Comparison of ENCODE assay signal across 11 cellular contexts in the genomic region with DNA sequence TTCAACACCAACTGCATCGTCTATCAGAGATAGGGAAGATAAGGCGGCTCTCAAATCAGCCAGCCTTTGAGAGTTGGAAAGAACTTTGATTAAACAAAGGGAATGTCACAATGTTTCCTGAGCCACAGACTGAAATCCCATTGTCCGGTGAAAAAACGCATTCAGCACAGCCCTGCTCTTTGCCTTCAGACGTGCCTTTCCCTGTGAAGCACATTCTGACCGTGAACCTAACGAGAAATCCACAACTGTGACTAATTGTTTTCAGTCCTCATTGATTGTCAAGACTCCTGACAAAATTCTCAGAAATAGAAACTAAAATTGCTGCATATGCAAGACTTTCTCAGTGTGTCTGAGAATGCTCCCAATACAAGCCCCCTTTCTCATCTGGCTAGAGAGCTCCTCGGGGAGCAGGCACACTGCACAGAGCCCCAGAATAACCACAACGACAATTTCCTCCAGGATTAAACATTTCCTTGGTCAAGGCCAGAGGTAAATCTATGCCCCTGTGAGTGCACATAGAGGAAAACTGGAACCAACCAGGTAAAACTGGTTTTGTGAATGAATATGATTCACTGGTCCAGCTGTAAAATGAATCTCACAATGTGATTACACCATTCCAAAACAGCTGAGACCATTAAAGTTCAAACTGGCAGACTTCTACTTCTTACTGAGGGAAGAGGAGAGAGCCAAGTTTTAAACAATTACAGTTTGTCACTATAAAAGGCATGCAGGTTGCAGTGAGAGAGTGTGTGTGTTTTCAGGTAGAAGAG.
DNase-seq lines count a peak whose midpoint lies in the region; TF ChIP-seq lines count a peak whose summit lies in the region.
"Had no signal": no experiment of that assay in that cellular context is flagged by ENCODE, and none has a peak within 500 bp of the region (broad histone marks: within the 10 kb centered on the region; RNA-seq: fewer than 3 reads in every experiment).

No MANE protein-coding gene starts in this region.

- no peaks in the 10 kb centered on the region for H3K9me2 ChIP-seq in hepatocyte (replicated peaks; ENCODE audit: insufficient read depth)

- peak overlapping the region; percentile 19 to 91 (median 57) for H3K27ac ChIP-seq in adrenal gland
- H3K27ac ChIP-seq in hepatocyte: peak overlapping the region; percentile 91
- H3K27ac ChIP-seq: 22Rv1 had no signal

- TF ChIP-seq CTCF in adrenal gland (IDR thresholded peaks at IDR 0.05) (no peak), hepatocyte (IDR thresholded peaks at IDR 0.05; ENCODE audit: poor library complexity) (no peak)

- DNase-seq in DMS153 (lab: John Stamatoyannopoulos, UW): peak; percentile 21
- no peak for DNase-seq in DMS153 treated with DMSO at 0.1 percent for 48 hours (lab: John Stamatoyannopoulos, UW; ENCODE audit: unreplicated experiment)
- peak in 6 of 7 donors; percentile 54 to 83 (median 70) for DNase-seq in adrenal gland
- DNase-seq in hepatocyte (ENCODE audit: low spot score): peak; percentile 71
- no peak for DNase-seq in NK-92 (lab: John Stamatoyannopoulos, UW; ENCODE audit: unreplicated experiment)
- DNase-seq in DMS 273 treated with DMSO at 0.1 percent for 48 hours (lab: John Stamatoyannopoulos, UW): no peak
- no peak for DNase-seq in KBM-7
- DNase-seq: activated effector memory CD4-positive, alpha-beta T cell treated with anti-CD3 and anti-CD28 coated beads, Interleukin-2, amount 50 U/mL, for 16 hours; OCI-M1 had no signal

- intact Hi-C loops in adrenal gland (cut with DNase I): no loop called here

- H3K4me1 ChIP-seq in adrenal gland (replicated peaks in 1 of 2): peaks cover 14 to 18% of the 10 kb centered on the region in 2 donors
- H3K4me1 ChIP-seq in hepatocyte (ENCODE audit: insufficient read depth): peaks cover 42% of the 10 kb centered on the region
- H3K4me1 ChIP-seq in skeletal muscle satellite cell (ENCODE audit: control insufficient read depth, insufficient read depth, low read length): peaks cover 33% of the 10 kb centered on the region

- peak overlapping the region; percentile 44 for H3K4me2 ChIP-seq in hepatocyte
- peak overlapping the region; percentile 52 for H3K4me2 ChIP-seq in skeletal muscle satellite cell (ENCODE audit: low read length)

- H3K4me3 ChIP-seq in adrenal gland (peak overlapping the region in 1 of 4 donors; percentile 26), hepatocyte (no peak overlapping the region), skeletal muscle satellite cell (ENCODE audit: low read length) (peak overlapping the region; percentile 17)

- H3K36me3 ChIP-seq in adrenal gland (replicated peaks in 1 of 2): no peaks in the 10 kb centered on the region
- no peaks in the 10 kb centered on the region for H3K36me3 ChIP-seq in hepatocyte (replicated peaks; ENCODE audit: insufficient read depth, low read depth)
- no peaks in the 10 kb centered on the region for H3K36me3 ChIP-seq in skeletal muscle satellite cell (ENCODE audit: insufficient read depth, low read length)

- no peaks in the 10 kb centered on the region for H3K79me2 ChIP-seq in hepatocyte

- 19 to 33% (median 23%) methylated on average over 8 to 9 of the region's 9 CpGs for WGBS in adrenal gland, 4 donors
- 17% methylated on average over 9 of the region's 9 CpGs for WGBS in hepatocyte (ENCODE audit: low lambda C conversion rate, missing lambda C conversion rate)

- peak in 1 of 2 donors; percentile 53 for TF ChIP-seq POLR2A in adrenal gland (IDR thresholded peaks at IDR 0.05)

- peak overlapping the region; percentile 52 for H3K9ac ChIP-seq in skeletal muscle satellite cell (ENCODE audit: low read depth, low read length)

- in situ Hi-C loops in KBM-7 (cut with MboI; ENCODE audit: low pct_unique_long_range_greater_than_20kb, low sequenced_read_pairs): no loop called here

- H3K9me3 ChIP-seq in adrenal gland (replicated peaks in 1 of 3): no peaks in the 10 kb centered on the region
- H3K9me3 ChIP-seq in hepatocyte (ENCODE audit: low read depth): no peaks in the 10 kb centered on the region
- H3K9me3 ChIP-seq in skeletal muscle satellite cell (replicated peaks; ENCODE audit: low read length): no peaks in the 10 kb centered on the region

- H3K27me3 ChIP-seq in adrenal gland: no peaks in the 10 kb centered on the region
- H3K27me3 ChIP-seq in hepatocyte: no peaks in the 10 kb centered on the region
- no peaks in the 10 kb centered on the region for H3K27me3 ChIP-seq in skeletal muscle satellite cell (ENCODE audit: control insufficient read depth, insufficient read depth, low read length)

- H2AFZ ChIP-seq in hepatocyte: no peak overlapping the region

- no peaks in the 10 kb centered on the region for H4K20me1 ChIP-seq in hepatocyte (ENCODE audit: insufficient read depth, poor library complexity, severe bottlenecking)

Comparison
In these comparisons a context has a peak if more than half of its experiments do, and no peak if none do; other contexts are left out.
1. DNase-seq: peak in DMS153 (single experiment), adrenal gland (6 of 7) and hepatocyte (single experiment); none in DMS153 treated with DMSO at 0.1 percent for 48 hours (single experiment), NK-92 (single experiment), DMS 273 treated with DMSO at 0.1 percent for 48 hours (single experiment) and KBM-7 (single experiment).